ENCODE assay signal across 8 cellular contexts in the genomic region with DNA sequence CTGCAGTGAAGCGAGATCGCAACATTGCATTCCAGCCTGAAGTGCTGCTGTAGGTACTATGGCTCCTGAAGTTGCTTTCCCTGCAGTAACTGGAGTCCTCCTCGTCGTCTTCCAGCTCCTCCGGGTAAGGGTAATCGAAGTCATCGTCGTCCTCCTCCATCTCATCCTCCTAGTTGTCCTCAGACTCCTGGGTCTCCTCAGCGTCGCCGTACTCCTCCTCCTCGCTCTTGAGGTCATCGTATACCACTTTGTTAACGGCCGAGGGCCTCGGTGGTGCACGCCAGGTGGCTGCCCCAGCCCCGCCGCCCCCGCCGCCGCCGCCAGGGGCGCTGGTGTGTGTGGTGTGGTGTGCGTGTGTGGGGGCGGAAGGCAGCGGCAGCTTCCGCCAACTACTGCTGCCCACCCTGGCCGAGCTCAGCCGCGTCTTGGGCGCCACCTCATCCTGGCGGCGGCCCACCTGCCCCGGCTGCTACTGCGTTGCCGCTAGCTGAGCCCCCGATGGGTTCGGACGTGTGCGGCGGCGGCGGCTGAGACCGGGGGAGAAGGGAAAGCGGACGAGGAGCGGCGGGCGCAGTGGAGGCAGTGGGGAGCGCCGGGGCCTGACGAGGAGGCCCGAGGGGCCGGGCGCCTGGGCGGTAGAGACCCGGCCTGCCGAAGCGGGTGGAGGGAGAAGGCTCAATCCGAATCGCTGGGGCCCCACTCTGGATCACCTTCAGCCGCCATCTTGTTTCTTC. TPM values are rescaled to one million over a fixed set of nuclear protein-coding genes. Genes with fewer than 3 reads are reported as not detected.
DNase-seq lines count a peak whose midpoint lies in the region; ATAC-seq, FAIRE-seq and TF ChIP-seq lines count a peak whose summit lies in the region.

No MANE protein-coding gene starts in this region.

- peak overlapping the region; percentile 69 for H3K4me3 ChIP-seq in GM12878

- peaks cover 13% of the 10 kb centered on the region for H3K27me3 Mint-ChIP-seq in T-helper 2 cell treated with Interferon-gamma antibody and Interleukin-4, amounts not matched to agents 5 μg/mL and 100 μg/mL, for 36 hours (ENCODE audit: low read depth)

- TF ChIP-seq POLR2A in GM12878 (IDR thresholded peaks at IDR 0.05; ENCODE audit: low read depth, low read length), result peak; percentile 98

- WGBS in GM12878 (ENCODE audit: insufficient coverage, insufficient replicate concordance, low lambda C conversion rate, missing lambda C conversion rate), result 25% methylated on average over 41 of the region's 63 CpGs

- peak overlapping the region; percentile 95 for H2AFZ ChIP-seq in GM12878 (ENCODE audit: control insufficient read depth, low read depth, low read length)

- H3K36me3 Mint-ChIP-seq in T-helper 2 cell treated with Interferon-gamma antibody and Interleukin-4, amounts not matched to agents 5 μg/mL and 100 μg/mL, for 36 hours (ENCODE audit: low read depth), result peaks cover 9% of the 10 kb centered on the region

- TF ChIP-seq EP300 in GM12878 (IDR thresholded peaks at IDR 0.05; ENCODE audit: borderline replicate concordance in 1 of 2, control insufficient read depth in 1 of 2, low read depth in 2 of 2, low read length in 2 of 2), result no peak

- H3K36me3 ChIP-seq in GM12878 (ENCODE audit: control insufficient read depth in 2 of 2, insufficient read depth in 2 of 2, low read length in 1 of 2), result no peaks in the 10 kb centered on the region

- intact Hi-C loops in GM12878 (cut with micrococcal nuclease; ENCODE audit: unreplicated experiment) (loop anchor here (1.0 kb wide), 1 partner anchor 108 kb away; no protein-coding TSS in a partner anchor), left colon (cut with DNase I, micrococcal nuclease) (no loop called here)

- H3K4me1 Mint-ChIP-seq in T-helper 2 cell treated with Interferon-gamma antibody and Interleukin-4, amounts not matched to agents 5 μg/mL and 100 μg/mL, for 36 hours (ENCODE audit: low read depth), result peaks cover 16% of the 10 kb centered on the region

- 0 out of 2 replicates have a peak, but pooled peaks have one; percentile 16 for TF ChIP-seq RAD21 in GM12878 (IDR thresholded peaks at IDR 0.05; ENCODE audit: insufficient read depth, low read depth, low read length)

- SMC1A ChIA-PET in GM12878 (lab: Charles Lee; ENCODE audit: uncharacterized antibody, unreplicated experiment), result interaction anchor here (1.2 to 2.2 kb wide), 3 partner anchors 9 to 108 kb away, joined by 4 to 12 read pairs (median 7); no protein-coding TSS in a partner anchor

- peak overlapping the region; percentile 63 for H3K27ac ChIP-seq in GM12878 (ENCODE audit: control insufficient read depth, insufficient read depth)

- CTCF ChIA-PET in GM12878 (lab: Yijun Ruan, JAX), result interaction anchor here (0.6 to 2.9 kb wide), 16 partner anchors 8 to 210 kb away, joined by 3 to 17 read pairs (median 3); a partner anchor contains a TSS

- H3K4me3 Mint-ChIP-seq in T-helper 2 cell treated with Interferon-gamma antibody and Interleukin-4, amounts not matched to agents 5 μg/mL and 100 μg/mL, for 36 hours, result peak overlapping the region; percentile 71

- H3K79me2 ChIP-seq in GM12878 (ENCODE audit: control insufficient read depth, insufficient read depth, low read length), result no peaks in the 10 kb centered on the region

- no peaks in the 10 kb centered on the region for H4K20me1 ChIP-seq in GM12878 (ENCODE audit: control insufficient read depth, insufficient read depth)

- DNase-seq in 8988T (peak; percentile 89), GM12878 (ENCODE audit: low read depth, low spot score) (peak; percentile 27), left colon (peak in 1 of 2 donors; percentile 82), KBM-7 (no peak)
- peak; percentile 81 for DNase-seq in T-helper 2 cell treated with Interferon-gamma antibody and Interleukin-4, amounts not matched to agents 5 μg/mL and 100 μg/mL, for 36 hours (ENCODE audit: low spot score)
- peak; percentile 77 to 81 for DNase-seq in stimulated activated CD4-positive, alpha-beta T cell treated with anti-CD3 and anti-CD28 coated beads, Interleukin-4, amount 100 ng/mL, for 48 hours (ENCODE audit: low read depth in 2 of 2)

- TSS peak; percentile 92 for BruUV-seq in GM12878 (replicated peaks; lab: Mats Ljungman, UMichigan)

- peaks cover 3% of the 10 kb centered on the region; the same call in 1 of the 2 replicates for H3K4me1 ChIP-seq in GM12878 (ENCODE audit: control insufficient read depth, insufficient read depth, low read length)

- H3K27ac Mint-ChIP-seq in T-helper 2 cell treated with Interferon-gamma antibody and Interleukin-4, amounts not matched to agents 5 μg/mL and 100 μg/mL, for 36 hours, result peak overlapping the region; percentile 75

- in situ Hi-C loops in GM12878 (cut with MboI) (no loop called here), KBM-7 (cut with MboI; ENCODE audit: low pct_unique_long_range_greater_than_20kb, low sequenced_read_pairs) (no loop called here)

- no peaks in the 10 kb centered on the region for H3K27me3 ChIP-seq in GM12878 (replicated peaks in 1 of 2; ENCODE audit: control insufficient read depth in 2 of 2, insufficient read depth in 2 of 2, low read length in 1 of 2)

- H3K9ac ChIP-seq in GM12878 (ENCODE audit: control insufficient read depth, insufficient read depth, low read length), result peak overlapping the region; percentile 81

- peak; percentile 19 to 74 (median 46); a peak in 4 of 6 replicates for TF ChIP-seq CTCF in GM12878 (IDR thresholded peaks at IDR 0.05 in 2 of 3, conservative IDR thresholded peaks at IDR 0.05 in 1 of 3; ENCODE audit: control insufficient read depth in 2 of 3, extremely low read depth in 1 of 3, insufficient read depth in 1 of 3, low read depth in 3 of 3, low read length in 3 of 3)

- peak overlapping the region; percentile 59 for H3K4me2 ChIP-seq in GM12878 (ENCODE audit: control insufficient read depth, insufficient read depth)

- POLR2A ChIA-PET in GM12878 (lab: Charles Lee), result interaction anchor here (0.5 to 1.4 kb wide), 5 partner anchors 9 to 434 kb away, joined by 3 to 5 read pairs (median 3); no protein-coding TSS in a partner anchor

- H3K9me3 Mint-ChIP-seq in T-helper 2 cell treated with Interferon-gamma antibody and Interleukin-4, amounts not matched to agents 5 μg/mL and 100 μg/mL, for 36 hours, result no peaks in the 10 kb centered on the region

- ATAC-seq in GM19023 (IDR thresholded peaks at IDR 0.05; ENCODE audit: unreplicated experiment) (peak; percentile 100), HG03175 (IDR thresholded peaks at IDR 0.05; ENCODE audit: unreplicated experiment) (peak; percentile 100), GM12878 (peak; percentile 100), left colon (peak; percentile 100)

- peaks cover 2% of the 10 kb centered on the region; the same call in 1 of the 3 replicates for H3K9me3 ChIP-seq in GM12878 (replicated peaks; ENCODE audit: control insufficient read depth, insufficient read depth, low read length)

- RAD21 ChIA-PET in GM12878 (lab: Charles Lee; ENCODE audit: unreplicated experiment), result interaction anchor here (0.6 to 1.2 kb wide), 3 partner anchors 17 to 705 kb away, joined by 3 to 5 read pairs (median 3); no protein-coding TSS in a partner anchor

- FAIRE-seq in GM12878 (lab: Jason Lieb, UNC), result no peak

TF ChIP-seq in GM12878, 131 proteins besides CTCF, POLR2A, EP300 and RAD21 (continues in another document):
- TF ChIP-seq, protein P1, sequence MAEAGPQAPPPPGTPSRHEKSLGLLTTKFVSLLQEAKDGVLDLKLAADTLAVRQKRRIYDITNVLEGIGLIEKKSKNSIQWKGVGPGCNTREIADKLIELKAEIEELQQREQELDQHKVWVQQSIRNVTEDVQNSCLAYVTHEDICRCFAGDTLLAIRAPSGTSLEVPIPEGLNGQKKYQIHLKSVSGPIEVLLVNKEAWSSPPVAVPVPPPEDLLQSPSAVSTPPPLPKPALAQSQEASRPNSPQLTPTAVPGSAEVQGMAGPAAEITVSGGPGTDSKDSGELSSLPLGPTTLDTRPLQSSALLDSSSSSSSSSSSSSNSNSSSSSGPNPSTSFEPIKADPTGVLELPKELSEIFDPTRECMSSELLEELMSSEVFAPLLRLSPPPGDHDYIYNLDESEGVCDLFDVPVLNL (IDR thresholded peaks at IDR 0.05; ENCODE audit: low read depth, low read length), result no peak

RNA-seq across cellular contexts. Expression of a gene that starts 11.8 kb away (rescaled TPM):
- 22.7 and 25.2 TPM in 2 replicates for total RNA-seq in GM12878 (2013; cell fraction: nucleolus; rRNA removed)
- total RNA-seq in GM12878 (2014; rRNA removed) (11.0 and 13.5 TPM in 2 replicates), GM12878 (2014; rRNA removed; fragmentation: Illumina TruSeq; extraction: Trizol) (14.3 and 14.4 TPM in 2 replicates), GM12878 (2021) (12.0 and 12.9 TPM in 2 replicates), left colon (10 to 100 TPM; 36.3 to 39.4 TPM)
- 3.9 TPM for polyA plus RNA-seq in GM12878 (2011; ENCODE audit: low read depth)
- polyA plus RNA-seq in GM12878 (2011; rRNA removed) (22.3 and 33.4 TPM in 2 replicates), GM12878 (2014; fragmentation: Illumina TruSeq; extraction: Trizol) (12.8 and 18.1 TPM in 2 replicates), GM12878 (2014; fragmentation: Nextera tagmentation; extraction: Ambion mirVana) (1 to 10 TPM; 2.4 to 3.6 TPM), GM12878 (2014; rRNA removed) (7.4 and 9.5 TPM in 2 replicates), GM12878 (2016; fragmentation: Nextera tagmentation; extraction: Ambion mirVana) (10 to 100 TPM; 15.4 to 17.8 TPM)
- 8.1 and 9.3 TPM in 2 replicates for polyA plus RNA-seq in GM12878 (2011; cell fraction: cytosol; rRNA removed)
- 10.0 and 11.7 TPM in 2 replicates for polyA plus RNA-seq in GM12878 (2011; cell fraction: nucleus; rRNA removed)
- 6.6 and 11.3 TPM in 2 replicates for polyA plus RNA-seq in GM12878 (2012)
- 10.5 and 11.4 TPM in 2 replicates for polyA minus RNA-seq in GM12878 (2011; rRNA and poly(A)+ RNA removed)
- 6.4 and 6.9 TPM in 2 replicates for polyA minus RNA-seq in GM12878 (2011; cell fraction: cytosol; rRNA and poly(A)+ RNA removed)
- 7.0 and 10.4 TPM in 2 replicates for polyA minus RNA-seq in GM12878 (2011; cell fraction: nucleus; rRNA and poly(A)+ RNA removed)
